Comparison of ENCODE assay signal across 23 cellular contexts in genomic region chr13:52670726-52671125, GRCh38.
"Had no signal": no experiment of that assay in that cellular context is flagged by ENCODE, and none has a peak within 500 bp of the region (broad histone marks: within the 10 kb centered on the region; RNA-seq: fewer than 3 reads in every experiment).

No MANE protein-coding gene starts in this region.

- H3K36me3 ChIP-seq: ovary, uterus had no signal

- FAIRE-seq: small intestine had no signal

- H2AFZ ChIP-seq: neural progenitor cell, parathyroid adenoma had no signal

- H3K9me3 ChIP-seq: ovary, psoas muscle, right lobe of liver, sigmoid colon, stomach, tibial artery, transverse colon, upper lobe of right lung, uterus had no signal

- H3K4me1 ChIP-seq: neural progenitor cell, psoas muscle, right lobe of liver, sigmoid colon, tibial artery, transverse colon, uterus had no signal

- H3K27me3 ChIP-seq: neural progenitor cell, ovary, right lobe of liver, sigmoid colon, stomach, tibial artery, transverse colon, upper lobe of right lung, uterus had no signal

- H3K9ac ChIP-seq: neural progenitor cell, parathyroid adenoma had no signal

- H3K4me3 ChIP-seq: neural progenitor cell, ovary, psoas muscle, right lobe of liver, sigmoid colon, stomach, tibial artery, transverse colon, upper lobe of right lung, uterus had no signal

- H3K27ac ChIP-seq: neural progenitor cell, ovary, parathyroid adenoma, psoas muscle, right lobe of liver, sigmoid colon, stomach, tibial artery, transverse colon, upper lobe of right lung, uterus had no signal

- ATAC-seq: natural killer cell; psoas muscle; right cardiac atrium; right lobe of liver; stimulated activated effector memory CD8-positive, alpha-beta T cell treated with anti-CD3 and anti-CD28 coated beads, Interleukin-12 subunit alpha, Interleukin-12 subunit beta, amount 100 ng/mL, for 72 hours; stimulated activated naive B cell treated with anti-CD40 and anti-IgM and Interleukin-4, amounts not matched to agents 10 μg/mL and 1 μg/mL and 100 μg/mL, for 72 hours; upper lobe of right lung had no signal

- DNase-seq: natural killer cell; occipital lobe; ovary; posterior cingulate gyrus; psoas muscle; right cardiac atrium; right lobe of liver; sigmoid colon; small intestine; stimulated activated CD4-positive, alpha-beta T cell treated with anti-CD3 and anti-CD28 coated beads, Interleukin-15, amount 100 ng/mL, for 24 hours; stimulated activated CD4-positive, alpha-beta T cell treated with anti-CD3 and anti-CD28 coated beads, Interleukin-2, amount 100 ng/mL, for 24 hours; stimulated activated CD4-positive, alpha-beta T cell treated with anti-CD3 and anti-CD28 coated beads, Interleukin-2, amount 100 ng/mL, for 48 hours; stimulated activated CD4-positive, alpha-beta T cell treated with anti-CD3 and anti-CD28 coated beads, Interleukin-4, amount 100 ng/mL, for 24 hours; stimulated activated naive B cell treated with anti-CD40 and anti-IgM and Interleukin-4, amounts not matched to agents 10 μg/mL and 1 μg/mL and 100 μg/mL, for 72 hours; stimulated activated naive CD4-positive, alpha-beta T cell treated with Interleukin-2 at 50 U/mL for 16 hours; stomach; tibial artery; transverse colon; upper lobe of right lung; uterus had no signal

- H3K4me2 ChIP-seq: neural progenitor cell had no signal
